Comparison of ENCODE assay signal across 12 cellular contexts in the genomic region with DNA sequence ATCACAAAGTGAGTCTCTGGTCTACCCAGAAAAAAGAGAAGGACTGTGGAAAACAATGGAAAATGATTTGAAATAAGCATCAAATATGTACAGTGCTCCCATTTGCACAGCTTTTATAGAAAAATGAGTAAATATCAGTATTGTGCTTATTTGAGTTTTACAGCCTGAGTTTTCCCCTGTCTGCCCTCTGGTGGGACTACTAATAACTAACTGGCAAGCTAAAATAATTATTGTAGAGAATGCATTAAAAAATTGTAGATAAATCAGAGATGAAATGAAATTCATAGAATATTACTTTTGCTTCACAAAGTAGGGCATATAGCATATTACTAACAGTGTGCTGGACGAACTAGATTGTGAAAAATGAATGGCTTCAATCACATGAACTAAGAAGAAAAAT.
DNase-seq lines count a peak whose midpoint lies in the region; ATAC-seq and TF ChIP-seq lines count a peak whose summit lies in the region.
"Had no signal": no experiment of that assay in that cellular context is flagged by ENCODE, and none has a peak within 500 bp of the region (broad histone marks: within the 10 kb centered on the region; RNA-seq: fewer than 3 reads in every experiment).

No MANE protein-coding gene starts in this region.

- no TSS peak for BruUV-seq in IMR-90 (replicated peaks; lab: Mats Ljungman, UMichigan)

- peaks cover 17% of the 10 kb centered on the region for H3K4me1 Mint-ChIP-seq in brain

- dilution Hi-C loops in IMR-90 (cut with HindIII; ENCODE audit: low sequenced_read_pairs, unreplicated experiment), result no loop called here

- no peak for TF ChIP-seq POLR2A in IMR-90 (IDR thresholded peaks at IDR 0.05; ENCODE audit: low read depth, low read length)

- peaks cover 4% of the 10 kb centered on the region; the same call in 1 of the 2 replicates for H3K4me1 ChIP-seq in BE2C
- no peaks in the 10 kb centered on the region for H3K4me1 ChIP-seq in IMR-90 (ENCODE audit: control insufficient read depth, insufficient read depth, low read length)
- H3K4me1 ChIP-seq: prostate gland, uterus had no signal

- H3K4ac ChIP-seq in IMR-90 (ENCODE audit: low read depth, low read length), result no peak overlapping the region

- H3K27ac Mint-ChIP-seq in brain, result no peak overlapping the region

- H4K20me1 ChIP-seq in IMR-90 (ENCODE audit: insufficient read depth, low read length), result no peaks in the 10 kb centered on the region

- peaks cover 0 to 19% (median 4%) of the 10 kb centered on the region in 5 experiments for H3K9me3 Mint-ChIP-seq in brain

- no peaks in the 10 kb centered on the region for H3K9me1 ChIP-seq in IMR-90 (ENCODE audit: insufficient read depth, low read length)

- H3K79me1 ChIP-seq in IMR-90 (ENCODE audit: low read depth in 1 of 2, low read length in 2 of 2), result no peaks in the 10 kb centered on the region

- H3K4me3 ChIP-seq in BE2C (ENCODE audit: low read depth, low read length), result no peak overlapping the region
- H3K4me3 ChIP-seq in IMR-90 (ENCODE audit: insufficient read depth, low read depth, low read length), result no peak overlapping the region
- no peak overlapping the region for H3K4me3 ChIP-seq in MG63
- H3K4me3 ChIP-seq: prostate gland, uterus had no signal

- no CpG with 5 or more reads among the region's 1 CpG for WGBS in IMR-90 (ENCODE audit: extremely low coverage in 2 of 2, insufficient read length in 1 of 2), 2 experiments

- H2BK5ac ChIP-seq in IMR-90 (ENCODE audit: low read depth, low read length, poor library complexity, severe bottlenecking), result peak overlapping the region; percentile 61

- peaks cover 3% of the 10 kb centered on the region for H3K27me3 Mint-ChIP-seq in brain

- no peak overlapping the region for H2AK9ac ChIP-seq in IMR-90 (replicated peaks; ENCODE audit: low read depth, low read length, poor library complexity)

- no peak overlapping the region for H2AK5ac ChIP-seq in IMR-90 (ENCODE audit: low read depth, low read length)

- POLR2A ChIA-PET in IMR-90 (lab: Charles Lee; ENCODE audit: unreplicated experiment), result no interaction called here

- no peak overlapping the region for H4K91ac ChIP-seq in IMR-90 (ENCODE audit: insufficient read depth, low read depth, low read length)

- DNase-seq in BE2C, result no peak
- peak; percentile 56 for DNase-seq in IMR-90
- peak; percentile 8 to 17 for DNase-seq in lung microvascular endothelial cell (ENCODE audit: low read depth in 2 of 2)
- DNase-seq in MG63, result no peak
- DNase-seq in GF-D8 (lab: John Stamatoyannopoulos, UW), result no peak
- no peak for DNase-seq in mesenteric fat pad (ENCODE audit: low spot score)
- no peak for DNase-seq in CD1c-positive myeloid dendritic cell (ENCODE audit: extremely low spot score)
- DNase-seq: GDM1, kidney, uterus had no signal

- TF ChIP-seq CTCF in BE2C (IDR thresholded peaks at IDR 0.05; ENCODE audit: low read depth, low read length) (peak; percentile 42), IMR-90 (conservative IDR thresholded peaks at IDR 0.05; ENCODE audit: low read depth, low read length) (peak; percentile 58), brain (conservative IDR thresholded peaks at IDR 0.05) (peak; percentile 52 to 62)

- peak overlapping the region in 1 of 2 experiments; percentile 58; a peak in 1 of 4 replicates for H4K8ac ChIP-seq in IMR-90 (ENCODE audit: low read depth in 2 of 2, low read length in 2 of 2)

- H2BK120ac ChIP-seq in IMR-90 (ENCODE audit: low read depth, low read length), result no peak overlapping the region

- H3K23ac ChIP-seq in IMR-90 (ENCODE audit: low read depth, low read length), result no peak overlapping the region

- no peaks in the 10 kb centered on the region for H3K36me3 Mint-ChIP-seq in brain

- ATAC-seq in IMR-90 (ENCODE audit: low read depth), result peak; percentile 62

- no peak overlapping the region for H2BK15ac ChIP-seq in IMR-90 (ENCODE audit: low read depth, low read length)

- H2BK20ac ChIP-seq in IMR-90 (ENCODE audit: low read depth, low read length), result peak overlapping the region; percentile 63; the same call in 1 of the 2 replicates

- H3K56ac ChIP-seq in IMR-90 (ENCODE audit: extremely low read depth, insufficient read depth, low read length), result no peak overlapping the region

- no peak overlapping the region for H3K4me2 ChIP-seq in IMR-90 (ENCODE audit: low read depth, low read length)

- intact Hi-C loops in IMR-90 (cut with micrococcal nuclease), result loop anchor here (5.0 to 10.0 kb wide), 6 partner anchors 144 to 1286 kb away; a partner anchor contains a TSS

- H3K9me3 ChIP-seq in BE2C, result no peaks in the 10 kb centered on the region
- H3K9me3 ChIP-seq in IMR-90 (ENCODE audit: control insufficient read depth, insufficient read depth, low read length), result no peaks in the 10 kb centered on the region
- H3K9me3 ChIP-seq in MG63, result peaks cover 2% of the 10 kb centered on the region; the same call in 1 of the 2 replicates
- H3K9me3 ChIP-seq: prostate gland, uterus had no signal

- H3K36me3 ChIP-seq in BE2C (no peaks in the 10 kb centered on the region), IMR-90 (ENCODE audit: control insufficient read depth, insufficient read depth, low read length) (no peaks in the 10 kb centered on the region; the same call in 1 of the 2 replicates), MG63 (no peaks in the 10 kb centered on the region)
- H3K36me3 ChIP-seq: prostate gland, uterus had no signal

- TF ChIP-seq RAD21 in IMR-90 (IDR thresholded peaks at IDR 0.05; ENCODE audit: low read length), result peak; percentile 69

- CTCF ChIA-PET in IMR-90 (lab: Yijun Ruan, JAX), result interaction anchor here (0.7 to 1.0 kb wide), 2 partner anchors 11 to 705 kb away, joined by 3 read pairs; no protein-coding TSS in a partner anchor

- H3K18ac ChIP-seq in IMR-90 (ENCODE audit: low read depth, low read length), result no peak overlapping the region

- no peak overlapping the region for H3K4me3 Mint-ChIP-seq in brain

- no peak overlapping the region for H3K27ac ChIP-seq in IMR-90 (ENCODE audit: insufficient read depth, low read length)
- H3K27ac ChIP-seq: prostate gland, uterus had no signal

- in situ Hi-C loops in IMR-90 (cut with MboI; ENCODE audit: low sequenced_read_pairs), result no loop called here

- no peak overlapping the region for H3K9ac ChIP-seq in IMR-90 (ENCODE audit: low read depth, low read length)

- H3K14ac ChIP-seq in IMR-90 (replicated peaks; ENCODE audit: low read depth, low read length), result no peak overlapping the region

- no peaks in the 10 kb centered on the region for H3K27me3 ChIP-seq in BE2C
- H3K27me3 ChIP-seq in IMR-90 (ENCODE audit: control insufficient read depth, insufficient read depth, low read length), result no peaks in the 10 kb centered on the region
- no peaks in the 10 kb centered on the region for H3K27me3 ChIP-seq in MG63
- H3K27me3 ChIP-seq: uterus had no signal

- H2AFZ ChIP-seq in IMR-90 (replicated peaks; ENCODE audit: low read length, poor library complexity), result no peak overlapping the region

- peak overlapping the region; percentile 38; the same call in 1 of the 2 replicates for H4K5ac ChIP-seq in IMR-90 (ENCODE audit: low read depth, low read length)

TF ChIP-seq in IMR-90, 13 proteins besides CTCF, POLR2A, EP300 and RAD21:
- TF ChIP-seq SMC3 (IDR thresholded peaks at IDR 0.05; ENCODE audit: low read depth, low read length) (peak; percentile 66), BHLHE40 (IDR thresholded peaks at IDR 0.05; ENCODE audit: low read depth, low read length) (no peak)

Comparison
In these comparisons a context has a peak if more than half of its experiments do, and no peak if none do; other contexts are left out.
1. DNase-seq: peak in IMR-90 (single experiment) and lung microvascular endothelial cell (2 of 2); none in BE2C (single experiment), MG63 (single experiment), GF-D8 (single experiment), mesenteric fat pad (single experiment) and CD1c-positive myeloid dendritic cell (single experiment).
2. Peak in every context shown above with its lines, with median percentiles within 50 percentile points of each other: CTCF ChIP-seq.